ENCODE assay signal across 8 cellular contexts in genomic region chr4:122914292-122914904, GRCh38. TPM values are rescaled to one million over a fixed set of nuclear protein-coding genes. Genes with fewer than 3 reads are reported as not detected.
A peak's percentile ranks its signal among the peaks of the same experiment; 100 is the strongest.
DNase-seq lines count a peak whose midpoint lies in the region; ATAC-seq and TF ChIP-seq lines count a peak whose summit lies in the region.

No MANE protein-coding gene starts in this region.

- peak overlapping the region; percentile 45 for H3K27ac ChIP-seq in smooth muscle cell (ENCODE audit: low read depth)

- H3K9me3 ChIP-seq in smooth muscle cell (replicated peaks; ENCODE audit: low read depth): no peaks in the 10 kb centered on the region

- peak overlapping the region; percentile 66 for H3K4me2 ChIP-seq in smooth muscle cell

- peak overlapping the region; percentile 77 for H2AFZ ChIP-seq in smooth muscle cell (ENCODE audit: low read depth)

- no peaks in the 10 kb centered on the region for H3K27me3 ChIP-seq in smooth muscle cell (ENCODE audit: low read depth)

- H3K9ac ChIP-seq in smooth muscle cell (ENCODE audit: low read depth): peak overlapping the region; percentile 35

- no peaks in the 10 kb centered on the region for H3K4me1 ChIP-seq in smooth muscle cell (ENCODE audit: low read depth)

- H3K9me3 Mint-ChIP-seq in activated CD4-positive, alpha-beta memory T cell treated with anti-CD3 and anti-CD28 coated beads for 36 hours: no peaks in the 10 kb centered on the region

- TF ChIP-seq CTCF in smooth muscle cell (IDR thresholded peaks at IDR 0.05; ENCODE audit: borderline replicate concordance, insufficient read depth, poor library complexity, severe bottlenecking): peak; percentile 35

- no peaks in the 10 kb centered on the region for H3K27me3 Mint-ChIP-seq in activated CD4-positive, alpha-beta memory T cell treated with anti-CD3 and anti-CD28 coated beads for 36 hours

- H3K36me3 ChIP-seq in smooth muscle cell (ENCODE audit: low read depth): no peaks in the 10 kb centered on the region

- H3K4me3 Mint-ChIP-seq in activated CD4-positive, alpha-beta memory T cell treated with anti-CD3 and anti-CD28 coated beads for 36 hours: no peak overlapping the region

- no peaks in the 10 kb centered on the region for H4K20me1 ChIP-seq in smooth muscle cell (ENCODE audit: low read depth)

- no peak overlapping the region for H3K4me3 ChIP-seq in smooth muscle cell

- no peak overlapping the region for H3K27ac Mint-ChIP-seq in activated CD4-positive, alpha-beta memory T cell treated with anti-CD3 and anti-CD28 coated beads for 36 hours

- peaks cover 3% of the 10 kb centered on the region for H3K4me1 Mint-ChIP-seq in activated CD4-positive, alpha-beta memory T cell treated with anti-CD3 and anti-CD28 coated beads for 36 hours (ENCODE audit: low read depth)

- CTCF ChIA-PET in activated CD4-positive, alpha-beta memory T cell treated with anti-CD3 and anti-CD28 coated beads for 36 hours (lab: Charles Lee): interaction anchor here (0.8 to 2.7 kb wide), 8 partner anchors 8 to 313 kb away, joined by 3 to 18 read pairs (median 6); partner anchors contain the start of gene NUDT6

- H3F3A ChIP-seq in smooth muscle cell (ENCODE audit: low read depth): no peaks in the 10 kb centered on the region

- POLR2A ChIA-PET in activated CD4-positive, alpha-beta memory T cell treated with anti-CD3 and anti-CD28 coated beads for 36 hours (lab: Charles Lee): no interaction called here

- H3K36me3 Mint-ChIP-seq in activated CD4-positive, alpha-beta memory T cell treated with anti-CD3 and anti-CD28 coated beads for 36 hours: peaks cover 3% of the 10 kb centered on the region

- 54% methylated on average over 4 of the region's 4 CpGs for WGBS in smooth muscle cell (ENCODE audit: low lambda C conversion rate)

- peak; percentile 97 for ATAC-seq in HG02852 (IDR thresholded peaks at IDR 0.05; ENCODE audit: unreplicated experiment)
- peak; percentile 89 for ATAC-seq in esophagus mucosa

- peak in 2 of 3 donors; percentile 4 to 9 for DNase-seq in stimulated activated CD4-positive, alpha-beta T cell treated with anti-CD3 and anti-CD28 coated beads, TNF-alpha, amount 100 ng/mL, for 48 hours (ENCODE audit: low read depth in 3 of 3)
- no peak for DNase-seq in stimulated activated CD4-positive, alpha-beta T cell treated with anti-CD3 and anti-CD28 coated beads, Interleukin-1b, Interleukin-23, amount 100 ng/mL, for 48 hours
- DNase-seq in NCI-H748 treated with DMSO at 0.1 percent for 48 hours (lab: John Stamatoyannopoulos, UW): peak; percentile 62
- DNase-seq in smooth muscle cell (lab: John Stamatoyannopoulos, UW; ENCODE audit: unreplicated experiment): no peak
- DNase-seq in activated naive CD4-positive, alpha-beta T cell treated with anti-CD3 and anti-CD28 coated beads, Interleukin-2, amount 50 U/mL, for 16 hours: no peak
- no peak for DNase-seq in activated CD4-positive, alpha-beta memory T cell treated with anti-CD3 and anti-CD28 coated beads for 36 hours

- intact Hi-C loops in activated CD4-positive, alpha-beta memory T cell treated with anti-CD3 and anti-CD28 coated beads for 36 hours (cut with micrococcal nuclease): loop anchor here (1.0 to 5.0 kb wide), 2 partner anchors 156 to 177 kb away; no protein-coding TSS in a partner anchor

- no peaks in the 10 kb centered on the region for H3K79me2 ChIP-seq in smooth muscle cell (ENCODE audit: low read depth)

RNA-seq across cellular contexts. Expression of gene NUDT6, which starts 8.0 kb away (rescaled TPM):
- 3.9 TPM for total RNA-seq in esophagus mucosa
- total RNA-seq in smooth muscle cell: 4.1 and 24.6 TPM in 2 replicates
- 6.2 and 7.0 TPM in 2 replicates for polyA plus RNA-seq in smooth muscle cell
- 1 to 10 TPM; 5.1 to 6.2 TPM for total RNA-seq in activated CD4-positive, alpha-beta memory T cell treated with anti-CD3 and anti-CD28 coated beads for 36 hours

Comparison
In these comparisons a context has a peak if more than half of its experiments do, and no peak if none do; other contexts are left out.
1. DNase-seq: peak in stimulated activated CD4-positive, alpha-beta T cell treated with anti-CD3 and anti-CD28 coated beads, TNF-alpha, amount 100 ng/mL, for 48 hours (2 of 3) and NCI-H748 treated with DMSO at 0.1 percent for 48 hours (single experiment); none in stimulated activated CD4-positive, alpha-beta T cell treated with anti-CD3 and anti-CD28 coated beads, Interleukin-1b, Interleukin-23, amount 100 ng/mL, for 48 hours (single experiment), smooth muscle cell (single experiment), activated naive CD4-positive, alpha-beta T cell treated with anti-CD3 and anti-CD28 coated beads, Interleukin-2, amount 50 U/mL, for 16 hours (single experiment) and activated CD4-positive, alpha-beta memory T cell treated with anti-CD3 and anti-CD28 coated beads for 36 hours (single experiment).